ENCODE assay signal across 23 cellular contexts in the genomic region with DNA sequence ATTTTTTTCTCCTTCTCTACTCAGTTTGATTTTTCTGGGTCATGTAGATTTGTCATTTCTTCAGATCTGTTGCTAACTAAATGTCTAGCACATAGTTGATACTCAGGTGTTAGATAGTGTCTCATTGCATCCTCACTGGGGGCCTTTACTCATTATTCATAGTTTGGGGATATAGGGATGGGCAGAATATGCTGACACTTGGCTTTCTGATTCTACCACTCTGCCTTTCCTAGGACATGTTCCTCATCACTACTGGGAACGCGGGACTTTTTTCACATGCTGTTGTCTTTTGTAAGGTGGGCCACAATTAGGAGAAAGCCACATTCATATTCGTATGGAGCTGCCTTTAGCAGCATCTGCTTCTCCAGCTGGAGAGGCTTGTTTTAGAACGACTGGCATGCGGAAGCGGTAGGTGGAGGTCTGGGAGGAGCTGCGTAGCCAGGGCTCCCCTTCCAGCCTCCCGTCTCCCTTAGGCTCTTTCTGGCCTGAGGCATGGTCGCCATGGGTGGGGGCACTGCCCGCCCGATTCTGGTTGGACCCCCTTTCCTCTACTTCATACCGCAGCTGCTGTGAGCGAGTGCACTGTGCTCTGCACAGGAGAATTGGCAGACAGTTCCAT.
"Had no signal": no experiment of that assay in that cellular context is flagged by ENCODE, and none has a peak within 500 bp of the region (broad histone marks: within the 10 kb centered on the region; RNA-seq: fewer than 3 reads in every experiment).

No MANE protein-coding gene starts in this region.

- H3K4me1 ChIP-seq: left lung, transverse colon, vagina had no signal

- DNase-seq: activated B cell treated with CpG ODN at 0.5 μM for 24 hours; activated CD4-positive, alpha-beta memory T cell treated with anti-CD3 and anti-CD28 coated beads for 36 hours; activated CD4-positive, alpha-beta T cell treated with anti-CD3 and anti-CD28 coated beads for 4 hours; activated gamma-delta T cell treated with Interleukin-2 at 50 U/mL for 16 hours; activated T-cell treated with anti-CD3 and anti-CD28 coated beads for 4 hours; effector CD8-positive, alpha-beta T cell; hippocampal formation; mammary epithelial cell; midbrain; nephron progenitor cell; stimulated activated CD4-positive, alpha-beta T cell treated with anti-CD3 and anti-CD28 coated beads, Interleukin-12 subunit alpha, Interleukin-12 subunit beta, amount 100 ng/mL, for 4 hours; stimulated activated CD4-positive, alpha-beta T cell treated with anti-CD3 and anti-CD28 coated beads, Interleukin-2, amount 100 ng/mL, for 24 hours; stimulated activated naive CD8-positive, alpha-beta T cell treated with anti-CD3 and anti-CD28 coated beads, Interleukin-15, amount 100 ng/mL, for 72 hours; transverse colon had no signal

- H3K4me3 Mint-ChIP-seq: activated B cell treated with CpG ODN at 0.5 μM for 24 hours; activated CD4-positive, alpha-beta memory T cell treated with anti-CD3 and anti-CD28 coated beads for 36 hours; activated T-helper 1 cell treated with anti-CD3 and anti-CD28 coated beads, Interleukin-12 subunit alpha, Interleukin-12 subunit beta, Interleukin-2, Interleukin-4 antibody, amounts not matched to agents 30 ng/mL and 10 ng/mL and 1 ng/mL, durations not matched to agents 14 hours and 24 hours and 36 hours; nephron progenitor cell; stimulated activated naive CD8-positive, alpha-beta T cell treated with anti-CD3 and anti-CD28 coated beads, Interleukin-15, amount 100 ng/mL, for 72 hours; T-helper 2 cell treated with Interferon-gamma antibody and Interleukin-4, amounts not matched to agents 5 μg/mL and 100 μg/mL, for 36 hours had no signal

- H3K36me3 ChIP-seq: transverse colon had no signal

- H3K9me3 Mint-ChIP-seq: activated B cell treated with CpG ODN at 0.5 μM for 24 hours; activated CD4-positive, alpha-beta memory T cell treated with anti-CD3 and anti-CD28 coated beads for 36 hours; activated naive CD4-positive, alpha-beta T cell treated with anti-CD3 and anti-CD28 coated beads, Interleukin-2, amount 50 U/mL, for 72 hours; activated T-helper 1 cell treated with anti-CD3 and anti-CD28 coated beads, Interleukin-12 subunit alpha, Interleukin-12 subunit beta, Interleukin-2, Interleukin-4 antibody, amounts not matched to agents 30 ng/mL and 10 ng/mL and 1 ng/mL, durations not matched to agents 14 hours and 24 hours and 36 hours; nephron progenitor cell; stimulated activated naive CD8-positive, alpha-beta T cell treated with anti-CD3 and anti-CD28 coated beads, Interleukin-15, amount 100 ng/mL, for 72 hours; T-helper 2 cell treated with Interferon-gamma antibody and Interleukin-4, amounts not matched to agents 5 μg/mL and 100 μg/mL, for 36 hours had no signal

- H3K4me3 ChIP-seq: left lung, suprapubic skin, transverse colon, vagina had no signal

- H3K4me1 Mint-ChIP-seq: stimulated activated naive CD8-positive, alpha-beta T cell treated with anti-CD3 and anti-CD28 coated beads, Interleukin-15, amount 100 ng/mL, for 72 hours had no signal

- FAIRE-seq: bronchial epithelial cell, TTC549 had no signal

- H3K9me3 ChIP-seq: left lung, suprapubic skin, transverse colon, vagina had no signal

- H3K27ac ChIP-seq: left lung, suprapubic skin, transverse colon, vagina had no signal

- H3K27me3 ChIP-seq: left lung, suprapubic skin, transverse colon, vagina had no signal

- H3K27ac Mint-ChIP-seq: activated B cell treated with CpG ODN at 0.5 μM for 24 hours; activated CD4-positive, alpha-beta memory T cell treated with anti-CD3 and anti-CD28 coated beads for 36 hours; activated T-helper 1 cell treated with anti-CD3 and anti-CD28 coated beads, Interleukin-12 subunit alpha, Interleukin-12 subunit beta, Interleukin-2, Interleukin-4 antibody, amounts not matched to agents 30 ng/mL and 10 ng/mL and 1 ng/mL, durations not matched to agents 14 hours and 24 hours and 36 hours; nephron progenitor cell; progenitor cell of endocrine pancreas; stimulated activated naive CD8-positive, alpha-beta T cell treated with anti-CD3 and anti-CD28 coated beads, Interleukin-15, amount 100 ng/mL, for 72 hours; T-helper 2 cell treated with Interferon-gamma antibody and Interleukin-4, amounts not matched to agents 5 μg/mL and 100 μg/mL, for 36 hours had no signal

- ATAC-seq: activated naive CD4-positive, alpha-beta T cell treated with anti-CD3 and anti-CD28 coated beads, Interleukin-2, amount 50 U/mL, for 72 hours; left lung; stimulated activated naive CD8-positive, alpha-beta T cell treated with anti-CD3 and anti-CD28 coated beads, Interleukin-15, amount 100 ng/mL, for 72 hours had no signal

- H3K27me3 Mint-ChIP-seq: activated B cell treated with CpG ODN at 0.5 μM for 24 hours; activated CD4-positive, alpha-beta memory T cell treated with anti-CD3 and anti-CD28 coated beads for 36 hours; progenitor cell of endocrine pancreas; stimulated activated naive CD8-positive, alpha-beta T cell treated with anti-CD3 and anti-CD28 coated beads, Interleukin-15, amount 100 ng/mL, for 72 hours had no signal
